In genomic region chr13:39737047-39737446, GRCh38 we compare ENCODE assay signal across 18 cellular contexts.
A peak's percentile ranks its signal among the peaks of the same experiment; 100 is the strongest.
DNase-seq lines count a peak whose midpoint lies in the region; TF ChIP-seq lines count a peak whose summit lies in the region.
"Had no signal": no experiment of that assay in that cellular context is flagged by ENCODE, and none has a peak within 500 bp of the region (broad histone marks: within the 10 kb centered on the region; RNA-seq: fewer than 3 reads in every experiment).

No MANE protein-coding gene starts in this region.

- H3K4me3 ChIP-seq in breast epithelium, result no peak overlapping the region
- H3K4me3 ChIP-seq: A549; BLaER1 treated with 17β-estradiol and CSF1 and Interleukin-3, amounts not matched to agents 10 nM and 100 nM; GM12878 had no signal

- H3K27me3 Mint-ChIP-seq in MCF 10A (ENCODE audit: insufficient read depth, unreplicated experiment), result no peaks in the 10 kb centered on the region
- H3K27me3 Mint-ChIP-seq: B cell; CD4-positive, alpha-beta T cell had no signal

- no peak overlapping the region for H3K27ac ChIP-seq in breast epithelium
- H3K27ac ChIP-seq: 22Rv1; A549; BLaER1 treated with 17β-estradiol and CSF1 and Interleukin-3, amounts not matched to agents 10 nM and 100 nM; C4-2B had no signal

- BruUV-seq in MCF 10A (replicated peaks; lab: Mats Ljungman, UMichigan), result no TSS peak

- TF ChIP-seq POLR2A in breast epithelium (IDR thresholded peaks at IDR 0.05), result no peak

- no peak overlapping the region for H3K27ac Mint-ChIP-seq in MCF 10A (ENCODE audit: low read depth, unreplicated experiment)
- H3K27ac Mint-ChIP-seq: B cell; CD4-positive, alpha-beta T cell; CD8-positive, alpha-beta T cell had no signal

- TF ChIP-seq CTCF in MCF 10A (IDR thresholded peaks at IDR 0.05; ENCODE audit: unreplicated experiment) (no peak), breast epithelium (IDR thresholded peaks at IDR 0.05) (no peak)

- H3K36me3 Mint-ChIP-seq in MCF 10A (ENCODE audit: insufficient read depth, unreplicated experiment), result peaks cover 29% of the 10 kb centered on the region

- CTCF ChIA-PET in MCF 10A (lab: Yijun Ruan, JAX), result no interaction called here

- DNase-seq in MCF 10A (ENCODE audit: unreplicated experiment) (peak; percentile 42), breast epithelium (ENCODE audit: low spot score in 2 of 2) (no peak), T1000 (lab: John Stamatoyannopoulos, UW) (peak; percentile 46), activated gamma-delta T cell (lab: John Stamatoyannopoulos, UW) (no peak), NCI-H748 treated with DMSO at 0.1 percent for 48 hours (lab: John Stamatoyannopoulos, UW) (no peak)
- DNase-seq: AML-193; Caco-2; Calu3; CD4-positive, alpha-beta T cell; CD8-positive, alpha-beta T cell; DMS79 treated with DMSO at 0.1 percent for 48 hours; GDM1 had no signal

- no peaks in the 10 kb centered on the region for H3K4me1 ChIP-seq in breast epithelium
- H3K4me1 ChIP-seq: A549; BLaER1 treated with 17β-estradiol and CSF1 and Interleukin-3, amounts not matched to agents 10 nM and 100 nM; Caco-2 had no signal

- POLR2A ChIA-PET in MCF 10A (lab: Yijun Ruan, JAX), result interaction anchor here (0.6 kb wide), 1 partner anchor 15 kb away, joined by 3 read pairs; no protein-coding TSS in a partner anchor

- intact Hi-C loops in MCF 10A (cut with micrococcal nuclease) (no loop called here), breast epithelium (cut with DNase I; ENCODE audit: low total_unique reads) (no loop called here)

- H3K4me3 Mint-ChIP-seq in MCF 10A (ENCODE audit: unreplicated experiment), result no peak overlapping the region
- H3K4me3 Mint-ChIP-seq: B cell; CD4-positive, alpha-beta T cell; CD8-positive, alpha-beta T cell had no signal

- no peaks in the 10 kb centered on the region for H3K27me3 ChIP-seq in breast epithelium
- H3K27me3 ChIP-seq: BLaER1 treated with 17β-estradiol and CSF1 and Interleukin-3, amounts not matched to agents 10 nM and 100 nM had no signal

- no peaks in the 10 kb centered on the region for H3K9me3 ChIP-seq in breast epithelium
- H3K9me3 ChIP-seq: A549, Caco-2 had no signal

- H3K4me1 Mint-ChIP-seq in MCF 10A (ENCODE audit: insufficient read depth, unreplicated experiment), result no peaks in the 10 kb centered on the region

- peaks cover 9% of the 10 kb centered on the region for H3K9me3 Mint-ChIP-seq in MCF 10A (ENCODE audit: unreplicated experiment)
- H3K9me3 Mint-ChIP-seq: CD4-positive, alpha-beta T cell had no signal

- H3K36me3 ChIP-seq in breast epithelium, result no peaks in the 10 kb centered on the region

Comparison
In these comparisons a context has a peak if more than half of its experiments do, and no peak if none do; other contexts are left out.
1. DNase-seq: peak in MCF 10A (single experiment) and T1000 (single experiment); none in breast epithelium (0 of 2), activated gamma-delta T cell (single experiment) and NCI-H748 treated with DMSO at 0.1 percent for 48 hours (single experiment).